In genomic region chr13:90717451-90717936, GRCh38 we compare ENCODE assay signal across 11 cellular contexts.
DNase-seq lines count a peak whose midpoint lies in the region; ATAC-seq and TF ChIP-seq lines count a peak whose summit lies in the region.
"Had no signal": no experiment of that assay in that cellular context is flagged by ENCODE, and none has a peak within 500 bp of the region (broad histone marks: within the 10 kb centered on the region; RNA-seq: fewer than 3 reads in every experiment).

No MANE protein-coding gene starts in this region.

- H3K9me3 Mint-ChIP-seq in neural crest cell = peaks cover 7% of the 10 kb centered on the region
- H3K9me3 Mint-ChIP-seq: H9 had no signal

- no peaks in the 10 kb centered on the region for H3K79me2 ChIP-seq in PC-3 (ENCODE audit: low read length)

- H3F3A ChIP-seq in PC-3 (ENCODE audit: low read length, unreplicated experiment) = no peaks in the 10 kb centered on the region

- no peaks in the 10 kb centered on the region for H4K20me1 ChIP-seq in PC-3 (ENCODE audit: low read length)

- no peak overlapping the region for H3K27ac ChIP-seq in PC-3 (ENCODE audit: low read length)

- H3K4me3 ChIP-seq in PC-3 (ENCODE audit: low read length) (no peak overlapping the region), epithelial cell of proximal tubule (ENCODE audit: low read depth, low read length) (no peak overlapping the region)

- no peak overlapping the region for H3K4me3 Mint-ChIP-seq in neural crest cell
- H3K4me3 Mint-ChIP-seq: H9, T-cell had no signal

- no peak overlapping the region for H3K9ac ChIP-seq in PC-3 (ENCODE audit: low read length)

- H3K27me3 Mint-ChIP-seq in neural crest cell (ENCODE audit: low read depth) = no peaks in the 10 kb centered on the region
- H3K27me3 Mint-ChIP-seq: T-cell had no signal

- peak; percentile 78 for DNase-seq in Caki2 (ENCODE audit: low read depth)
- peak; percentile 57 for DNase-seq in PC-3
- peak; percentile 94 for DNase-seq in epithelial cell of proximal tubule (ENCODE audit: low read depth)
- no peak for DNase-seq in neural crest cell (ENCODE audit: low read depth, low spot score)
- DNase-seq in activated effector memory CD4-positive, alpha-beta T cell treated with Interleukin-2 at 50 U/mL for 16 hours = no peak
- DNase-seq in superior temporal gyrus (ENCODE audit: extremely low spot score) = no peak
- no peak for DNase-seq in effector CD4-positive, alpha-beta T cell
- DNase-seq: H9, NCI-H2081, T-cell had no signal

- ATAC-seq in PC-3 (peak; percentile 84), HG03354 (IDR thresholded peaks at IDR 0.05; ENCODE audit: poor library complexity, severe bottlenecking, unreplicated experiment) (no peak)
- ATAC-seq: T-cell had no signal

- H3K36me3 Mint-ChIP-seq in neural crest cell (ENCODE audit: low read depth) = no peaks in the 10 kb centered on the region
- H3K36me3 Mint-ChIP-seq: T-cell had no signal

- intact Hi-C loops in PC-3 (cut with micrococcal nuclease) = no loop called here

- POLR2A ChIA-PET in PC-3 (lab: Charles Lee; ENCODE audit: unreplicated experiment) = no interaction called here

- peak overlapping the region; percentile 9 for H3K27ac Mint-ChIP-seq in neural crest cell (ENCODE audit: unreplicated experiment)
- H3K27ac Mint-ChIP-seq: T-cell had no signal

- no TSS peak for BruUV-seq in PC-3 (replicated peaks; lab: Mats Ljungman, UMichigan)

- TF ChIP-seq CTCF in PC-3 (conservative IDR thresholded peaks at IDR 0.05; ENCODE audit: low read depth, low read length) (no peak), epithelial cell of proximal tubule (conservative IDR thresholded peaks at IDR 0.05; ENCODE audit: low read depth, low read length) (no peak), neural crest cell (conservative IDR thresholded peaks at IDR 0.05) (no peak)

- CTCF ChIA-PET in PC-3 (lab: Charles Lee) = no interaction called here

- peaks cover 30% of the 10 kb centered on the region for H3K4me1 Mint-ChIP-seq in neural crest cell
- H3K4me1 Mint-ChIP-seq: T-cell had no signal

- in situ Hi-C loops in Caki2 (cut with HindIII; ENCODE audit: low pct_unique_long_range_greater_than_20kb, low sequenced_read_pairs) = no loop called here

- H3K27me3 ChIP-seq in PC-3 (ENCODE audit: low read length) = no peaks in the 10 kb centered on the region

- no peaks in the 10 kb centered on the region for H3K9me2 ChIP-seq in PC-3 (replicated peaks; ENCODE audit: low read length)

- peaks cover 12% of the 10 kb centered on the region; the same call in 1 of the 2 replicates for H3K4me1 ChIP-seq in PC-3 (ENCODE audit: insufficient read depth, low read length)

- no peaks in the 10 kb centered on the region for H3K9me3 ChIP-seq in PC-3 (ENCODE audit: low read length)

- H3K4me2 ChIP-seq in PC-3 (ENCODE audit: low read length) = peak overlapping the region; percentile 24; the same call in 1 of the 2 replicates

- no peak overlapping the region for H2AFZ ChIP-seq in PC-3 (ENCODE audit: low read length)

- H3K36me3 ChIP-seq in PC-3 (ENCODE audit: low read depth, low read length) = no peaks in the 10 kb centered on the region

Comparison
In these comparisons a context has a peak if more than half of its experiments do, and no peak if none do; other contexts are left out.
1. DNase-seq: peak in Caki2 (single experiment), PC-3 (single experiment) and epithelial cell of proximal tubule (single experiment); none in neural crest cell (single experiment), activated effector memory CD4-positive, alpha-beta T cell treated with Interleukin-2 at 50 U/mL for 16 hours (single experiment), superior temporal gyrus (single experiment) and effector CD4-positive, alpha-beta T cell (single experiment).